Comparison of ENCODE assay signal across 10 cellular contexts in genomic region chr17:60803059-60803458, GRCh38.
"Had no signal": no experiment of that assay in that cellular context is flagged by ENCODE, and none has a peak within 500 bp of the region (broad histone marks: within the 10 kb centered on the region; RNA-seq: fewer than 3 reads in every experiment).

No MANE protein-coding gene starts in this region.

- ATAC-seq: GM23338, HCT116, K562 had no signal

- H3K4me3 Mint-ChIP-seq: GM23338, HFFc6 had no signal

- FAIRE-seq: H1, K562 had no signal

- H2AFZ ChIP-seq: GM23338 had no signal

- H3K9me3 ChIP-seq: HAP-1 had no signal

- H3K4me1 ChIP-seq: HAP-1 had no signal

- H3K27ac Mint-ChIP-seq: GM23338, HFFc6 had no signal

- DNase-seq: H7, HFFc6, IMR-90, KG1 had no signal

- H3K4me2 ChIP-seq: GM23338 had no signal

- H3K9me3 Mint-ChIP-seq: GM23338, HFFc6 had no signal

- H3K36me3 ChIP-seq: HAP-1 had no signal

- H3K27ac ChIP-seq: HL-60 had no signal

- H3K4me3 ChIP-seq: GM23338, HAP-1, K562 had no signal
